ENCODE assay signal across 41 cellular contexts in the genomic region with DNA sequence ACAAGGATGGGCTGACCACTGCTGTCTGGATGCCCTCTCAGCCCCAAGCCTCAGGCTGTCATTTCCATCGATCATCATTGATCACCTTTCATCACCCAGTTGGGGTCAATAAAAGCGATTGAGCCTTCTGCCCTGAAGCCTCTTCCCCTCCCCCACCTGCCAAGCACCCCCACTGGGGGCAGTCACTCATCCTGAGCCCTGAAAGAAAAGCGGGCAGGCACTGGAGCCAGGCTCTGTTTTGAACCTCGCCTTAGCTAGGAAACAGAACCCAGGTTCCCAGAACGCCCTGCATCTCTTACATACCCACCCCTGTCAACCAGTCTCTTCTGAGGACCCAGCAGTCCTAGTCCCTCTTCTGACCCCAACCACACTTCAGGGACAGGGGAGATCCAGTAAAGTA.
"Had no signal": no experiment of that assay in that cellular context is flagged by ENCODE, and none has a peak within 500 bp of the region (broad histone marks: within the 10 kb centered on the region; RNA-seq: fewer than 3 reads in every experiment).

No MANE protein-coding gene starts in this region.

- H3K36me3 Mint-ChIP-seq: activated naive CD8-positive, alpha-beta T cell treated with anti-CD3 and anti-CD28 coated beads for 36 hours had no signal

- H3K9me3 ChIP-seq: adrenal gland, body of pancreas, breast epithelium had no signal

- H3K4me3 Mint-ChIP-seq: activated CD4-positive, alpha-beta memory T cell treated with anti-CD3 and anti-CD28 coated beads, Interleukin-2, amount 10 ng/mL, durations not matched to agents 7 days and 5 days; activated CD4-positive, alpha-beta T cell treated with anti-CD3 and anti-CD28 coated beads for 36 hours; activated CD4-positive, alpha-beta T cell treated with anti-CD3 and anti-CD28 coated beads, Interleukin-2, amount 10 ng/mL, durations not matched to agents 7 days and 5 days; activated CD8-positive, alpha-beta memory T cell treated with anti-CD3 and anti-CD28 coated beads, Interleukin-2, amount 10 ng/mL, durations not matched to agents 7 days and 5 days; activated CD8-positive, alpha-beta T cell treated with anti-CD3 and anti-CD28 coated beads, Interleukin-2, amount 10 ng/mL, durations not matched to agents 7 days and 5 days; activated naive CD4-positive, alpha-beta T cell treated with anti-CD3 and anti-CD28 coated beads for 36 hours; activated naive CD8-positive, alpha-beta T cell treated with anti-CD3 and anti-CD28 coated beads for 36 hours; activated T-cell treated with anti-CD3 and anti-CD28 coated beads, Interleukin-2, amount 50 U/mL, for 24 hours; activated T-cell treated with anti-CD3 and anti-CD28 coated beads, Interleukin-2, amount 50 U/mL, for 72 hours; activated T-helper 1 cell treated with anti-CD3 and anti-CD28 coated beads, Interleukin-12 subunit alpha, Interleukin-12 subunit beta, Interleukin-2, Interleukin-4 antibody, amounts not matched to agents 30 ng/mL and 10 ng/mL and 1 ng/mL, durations not matched to agents 14 hours and 24 hours and 36 hours; activated T-helper 17 cell treated with anti-CD3 and anti-CD28 coated beads, Interleukin-2, amount 50 U/mL, for 72 hours; central memory CD8-positive, alpha-beta T cell; T-helper 1 cell treated with Interleukin-12 subunit alpha and Interleukin-12 subunit beta and Interleukin-4 antibody, amounts not matched to agents 30 μg/mL and 1 μg/mL, for 36 hours; T-helper 2 cell treated with Interferon-gamma antibody and Interleukin-4, amounts not matched to agents 5 μg/mL and 100 μg/mL, for 36 hours; WTC11 had no signal

- H3K27ac Mint-ChIP-seq: activated CD4-positive, alpha-beta memory T cell treated with anti-CD3 and anti-CD28 coated beads, Interleukin-2, amount 10 ng/mL, durations not matched to agents 7 days and 5 days; activated CD4-positive, alpha-beta T cell treated with anti-CD3 and anti-CD28 coated beads for 36 hours; activated CD4-positive, alpha-beta T cell treated with anti-CD3 and anti-CD28 coated beads, Interleukin-2, amount 10 ng/mL, durations not matched to agents 7 days and 5 days; activated CD8-positive, alpha-beta memory T cell treated with anti-CD3 and anti-CD28 coated beads, Interleukin-2, amount 10 ng/mL, durations not matched to agents 7 days and 5 days; activated CD8-positive, alpha-beta T cell treated with anti-CD3 and anti-CD28 coated beads, Interleukin-2, amount 10 ng/mL, durations not matched to agents 7 days and 5 days; activated naive CD4-positive, alpha-beta T cell treated with anti-CD3 and anti-CD28 coated beads for 36 hours; activated naive CD8-positive, alpha-beta T cell treated with anti-CD3 and anti-CD28 coated beads for 36 hours; activated T-cell treated with anti-CD3 and anti-CD28 coated beads, Interleukin-2, amount 50 U/mL, for 24 hours; activated T-cell treated with anti-CD3 and anti-CD28 coated beads, Interleukin-2, amount 50 U/mL, for 72 hours; activated T-helper 1 cell treated with anti-CD3 and anti-CD28 coated beads, Interleukin-12 subunit alpha, Interleukin-12 subunit beta, Interleukin-2, Interleukin-4 antibody, amounts not matched to agents 30 ng/mL and 10 ng/mL and 1 ng/mL, durations not matched to agents 14 hours and 24 hours and 36 hours; activated T-helper 17 cell treated with anti-CD3 and anti-CD28 coated beads, Interleukin-2, amount 50 U/mL, for 72 hours; T-helper 1 cell treated with Interleukin-12 subunit alpha and Interleukin-12 subunit beta and Interleukin-4 antibody, amounts not matched to agents 30 μg/mL and 1 μg/mL, for 36 hours; T-helper 2 cell treated with Interferon-gamma antibody and Interleukin-4, amounts not matched to agents 5 μg/mL and 100 μg/mL, for 36 hours; WTC11 had no signal

- ATAC-seq: activated CD4-positive, alpha-beta T cell treated with anti-CD3 and anti-CD28 coated beads for 36 hours; activated CD4-positive, CD25-positive, alpha-beta regulatory T cell treated with anti-CD3 and anti-CD28 coated beads, Interleukin-2, amount 50 U/mL, for 24 hours; activated CD8-positive, alpha-beta memory T cell treated with anti-CD3 and anti-CD28 coated beads, Interleukin-2, amount 10 ng/mL, durations not matched to agents 7 days and 5 days; activated CD8-positive, alpha-beta T cell treated with anti-CD3 and anti-CD28 coated beads, Interleukin-2, amount 10 ng/mL, durations not matched to agents 7 days and 5 days; activated naive CD4-positive, alpha-beta T cell treated with anti-CD3 and anti-CD28 coated beads, Interleukin-2, amount 50 U/mL, for 72 hours; activated T-cell treated with anti-CD3 and anti-CD28 coated beads, Interleukin-2, amount 50 U/mL, for 72 hours; activated T-helper 17 cell treated with anti-CD3 and anti-CD28 coated beads, Interleukin-2, amount 50 U/mL, for 72 hours; body of pancreas; WTC11 had no signal

- H3K4me1 ChIP-seq: breast epithelium had no signal

- H3K27me3 Mint-ChIP-seq: activated CD4-positive, alpha-beta memory T cell treated with anti-CD3 and anti-CD28 coated beads, Interleukin-2, amount 10 ng/mL, durations not matched to agents 7 days and 5 days; activated CD4-positive, alpha-beta T cell treated with anti-CD3 and anti-CD28 coated beads for 36 hours; activated CD4-positive, alpha-beta T cell treated with anti-CD3 and anti-CD28 coated beads, Interleukin-2, amount 10 ng/mL, durations not matched to agents 7 days and 5 days; activated CD8-positive, alpha-beta memory T cell treated with anti-CD3 and anti-CD28 coated beads, Interleukin-2, amount 10 ng/mL, durations not matched to agents 7 days and 5 days; activated naive CD8-positive, alpha-beta T cell treated with anti-CD3 and anti-CD28 coated beads for 36 hours; activated T-cell treated with anti-CD3 and anti-CD28 coated beads, Interleukin-2, amount 50 U/mL, for 24 hours; activated T-helper 17 cell treated with anti-CD3 and anti-CD28 coated beads, Interleukin-2, amount 50 U/mL, for 72 hours; central memory CD8-positive, alpha-beta T cell had no signal

- H3K27me3 ChIP-seq: adrenal gland, body of pancreas, brain microvascular endothelial cell, breast epithelium had no signal

- DNase-seq: activated CD4-positive, alpha-beta memory T cell treated with anti-CD3 and anti-CD28 coated beads, Interleukin-2, amount 10 ng/mL, durations not matched to agents 7 days and 5 days; activated CD4-positive, alpha-beta T cell treated with anti-CD3 and anti-CD28 coated beads for 1 hour; activated CD4-positive, alpha-beta T cell treated with anti-CD3 and anti-CD28 coated beads for 36 hours; activated CD4-positive, alpha-beta T cell treated with anti-CD3 and anti-CD28 coated beads for 48 hours; activated CD4-positive, alpha-beta T cell treated with anti-CD3 and anti-CD28 coated beads, Interleukin-2, amount 10 ng/mL, durations not matched to agents 7 days and 5 days; activated CD4-positive, alpha-beta T cell treated with anti-CD3 and anti-CD28 coated beads, Interleukin-2, amount 50 U/mL, for 48 hours; activated CD4-positive, CD25-positive, alpha-beta regulatory T cell; activated CD8-positive, alpha-beta memory T cell treated with anti-CD3 and anti-CD28 coated beads for 24 hours; activated CD8-positive, alpha-beta memory T cell treated with anti-CD3 and anti-CD28 coated beads, Interleukin-2, amount 10 ng/mL, durations not matched to agents 7 days and 5 days; activated CD8-positive, alpha-beta memory T cell treated with anti-CD3 and anti-CD28 coated beads, Interleukin-2, amount 50 U/mL, for 48 hours; activated CD8-positive, alpha-beta T cell treated with anti-CD3 and anti-CD28 coated beads, Interleukin-2, amount 10 ng/mL, durations not matched to agents 7 days and 5 days; activated effector memory CD4-positive, alpha-beta T cell treated with anti-CD3 and anti-CD28 coated beads, Interleukin-2, amount 50 U/mL, for 16 hours; activated gamma-delta T cell treated with Interleukin-2 at 50 U/mL for 16 hours; activated naive CD4-positive, alpha-beta T cell; activated naive CD4-positive, alpha-beta T cell treated with anti-CD3 and anti-CD28 coated beads for 36 hours; activated naive CD4-positive, alpha-beta T cell treated with anti-CD3 and anti-CD28 coated beads, Interleukin-2, amount 50 U/mL, for 16 hours; activated naive CD8-positive, alpha-beta T cell treated with anti-CD3 and anti-CD28 coated beads for 36 hours; activated T-cell treated with anti-CD3 and anti-CD28 coated beads, Interleukin-2, amount 50 U/mL, for 24 hours; activated T-cell treated with anti-CD3 and anti-CD28 coated beads, Interleukin-2, amount 50 U/mL, for 72 hours; adrenal gland; amniotic stem cell; aorta; body of pancreas; brain microvascular endothelial cell; caudate nucleus; cerebellar nuclear complex; T-helper 1 cell; T-helper 2 cell; T-helper 9 cell had no signal

- H3K9me3 Mint-ChIP-seq: activated CD4-positive, alpha-beta memory T cell treated with anti-CD3 and anti-CD28 coated beads, Interleukin-2, amount 10 ng/mL, durations not matched to agents 7 days and 5 days; activated CD4-positive, alpha-beta T cell treated with anti-CD3 and anti-CD28 coated beads, Interleukin-2, amount 10 ng/mL, durations not matched to agents 7 days and 5 days; activated naive CD4-positive, alpha-beta T cell treated with anti-CD3 and anti-CD28 coated beads for 36 hours; activated naive CD4-positive, alpha-beta T cell treated with anti-CD3 and anti-CD28 coated beads, Interleukin-2, amount 50 U/mL, for 72 hours; activated naive CD8-positive, alpha-beta T cell treated with anti-CD3 and anti-CD28 coated beads for 36 hours; activated T-cell treated with anti-CD3 and anti-CD28 coated beads, Interleukin-2, amount 50 U/mL, for 24 hours; activated T-cell treated with anti-CD3 and anti-CD28 coated beads, Interleukin-2, amount 50 U/mL, for 72 hours; activated T-helper 1 cell treated with anti-CD3 and anti-CD28 coated beads, Interleukin-12 subunit alpha, Interleukin-12 subunit beta, Interleukin-2, Interleukin-4 antibody, amounts not matched to agents 30 ng/mL and 10 ng/mL and 1 ng/mL, durations not matched to agents 14 hours and 24 hours and 36 hours; activated T-helper 17 cell treated with anti-CD3 and anti-CD28 coated beads, Interleukin-2, amount 50 U/mL, for 72 hours; central memory CD8-positive, alpha-beta T cell; T-helper 1 cell treated with Interleukin-12 subunit alpha and Interleukin-12 subunit beta and Interleukin-4 antibody, amounts not matched to agents 30 μg/mL and 1 μg/mL, for 36 hours; T-helper 2 cell treated with Interferon-gamma antibody and Interleukin-4, amounts not matched to agents 5 μg/mL and 100 μg/mL, for 36 hours; WTC11 had no signal

- H3K4me3 ChIP-seq: adrenal gland, body of pancreas, breast epithelium had no signal

- FAIRE-seq: astrocyte, TTC549 had no signal

- H3K36me3 ChIP-seq: brain microvascular endothelial cell, breast epithelium had no signal

- H3K27ac ChIP-seq: adrenal gland, body of pancreas, brain microvascular endothelial cell, breast epithelium, VCaP had no signal
